ENCODE assay signal across 30 cellular contexts in the genomic region with DNA sequence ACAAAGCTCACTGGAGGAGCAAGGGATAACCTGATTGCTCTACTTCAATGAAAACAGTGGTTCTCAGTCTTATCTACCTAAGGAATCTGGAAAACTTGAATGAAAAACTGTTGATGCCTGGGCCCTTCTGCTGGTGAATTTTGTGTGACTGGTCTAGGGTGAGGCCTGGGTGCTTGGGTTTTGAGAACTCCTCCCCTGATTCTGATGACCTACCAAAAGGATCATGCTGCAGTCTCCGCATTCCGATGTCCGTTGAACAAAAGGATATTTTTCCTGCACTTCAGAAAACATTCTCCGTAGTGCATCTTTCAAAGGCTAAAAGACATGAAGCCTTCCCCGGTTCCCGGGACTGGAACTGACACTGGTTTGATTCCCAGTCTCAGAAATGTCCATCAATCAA.
"Had no signal": no experiment of that assay in that cellular context is flagged by ENCODE, and none has a peak within 500 bp of the region (broad histone marks: within the 10 kb centered on the region; RNA-seq: fewer than 3 reads in every experiment).

No MANE protein-coding gene starts in this region.

- H3K9me3 ChIP-seq: left lung, neutrophil, ovary, prostate gland, right lobe of liver, testis, thyroid gland, transverse colon, upper lobe of left lung had no signal

- H3K4me1 ChIP-seq: prostate gland, right lobe of liver, testis, thyroid gland, transverse colon had no signal

- ATAC-seq: left colon; left lung; natural killer cell; right lobe of liver; stimulated activated memory B cell treated with anti-CD40 and anti-IgM and Interleukin-4, amounts not matched to agents 10 μg/mL and 1 μg/mL and 100 μg/mL, for 72 hours; stimulated activated naive CD8-positive, alpha-beta T cell treated with anti-CD3 and anti-CD28 coated beads, Interleukin-15, amount 100 ng/mL, for 72 hours had no signal

- H2AFZ ChIP-seq: neural progenitor cell had no signal

- H3K4me2 ChIP-seq: neural progenitor cell, smooth muscle cell had no signal

- H3K27me3 ChIP-seq: neural progenitor cell, ovary, right lobe of liver, testis, thyroid gland, transverse colon, upper lobe of left lung had no signal

- H3K4me3 ChIP-seq: left lung, lung, neural progenitor cell, ovary, prostate gland, right lobe of liver, smooth muscle cell, testis, thyroid gland, transverse colon, upper lobe of left lung had no signal

- H3K36me3 ChIP-seq: left lung, neutrophil, ovary, prostate gland, right lobe of liver, thyroid gland, transverse colon, upper lobe of left lung had no signal

- H3K27ac ChIP-seq: left lung, neural progenitor cell, neutrophil, ovary, prostate gland, right lobe of liver, testis, thyroid gland, transverse colon, upper lobe of left lung had no signal

- DNase-seq: hippocampal formation; kidney; left colon; left lung; mesendoderm; naive B cell; natural killer cell; nephron progenitor cell; occipital lobe; ovary; posterior cingulate gyrus; retina; right lobe of liver; stimulated activated CD4-positive, alpha-beta T cell treated with anti-CD3 and anti-CD28 coated beads, Interleukin-1b, Interleukin-23, amount 100 ng/mL, for 48 hours; stimulated activated CD4-positive, alpha-beta T cell treated with anti-CD3 and anti-CD28 coated beads, Interleukin-2, amount 100 ng/mL, for 48 hours; stimulated activated CD4-positive, alpha-beta T cell treated with anti-CD3 and anti-CD28 coated beads, Interleukin-4, amount 100 ng/mL, for 4 hours; stimulated activated CD8-positive, alpha-beta memory T cell treated with anti-CD3 and anti-CD28 coated beads, Interleukin-4, amount 100 ng/mL, for 48 hours; stimulated activated naive CD4-positive, alpha-beta T cell treated with Interleukin-2 at 50 U/mL for 16 hours; stimulated activated naive CD8-positive, alpha-beta T cell treated with anti-CD3 and anti-CD28 coated beads, Interleukin-15, amount 100 ng/mL, for 72 hours; substantia nigra; testis; thyroid gland; transverse colon; upper lobe of left lung had no signal
